Comparison of ENCODE assay signal across 8 cellular contexts in genomic region chr2:65429799-65430514, GRCh38. TPM values are rescaled to one million over a fixed set of nuclear protein-coding genes. Genes with fewer than 3 reads are reported as not detected.
A peak's percentile ranks its signal among the peaks of the same experiment; 100 is the strongest.
DNase-seq lines count a peak whose midpoint lies in the region; ATAC-seq, FAIRE-seq and TF ChIP-seq lines count a peak whose summit lies in the region.

No MANE protein-coding gene starts in this region.

- TF ChIP-seq CTCF in heart right ventricle (IDR thresholded peaks at IDR 0.05) (no peak), GM12878 (IDR thresholded peaks at IDR 0.05 in 2 of 3, conservative IDR thresholded peaks at IDR 0.05 in 1 of 3; ENCODE audit: control insufficient read depth in 2 of 3, extremely low read depth in 1 of 3, insufficient read depth in 1 of 3, low read depth in 3 of 3, low read length in 3 of 3) (no peak), uterus (IDR thresholded peaks at IDR 0.05) (no peak)

- BruUV-seq in GM12878 (replicated peaks; lab: Mats Ljungman, UMichigan) = TSS peak; percentile 38

- no peaks in the 10 kb centered on the region for H3K36me3 Mint-ChIP-seq in memory B cell

- RAD21 ChIA-PET in GM12878 (lab: Charles Lee; ENCODE audit: unreplicated experiment) = interaction anchor here (0.6 to 2.6 kb wide), 14 partner anchors 8 to 210 kb away, joined by 3 to 10 read pairs (median 4); no protein-coding TSS in a partner anchor

- POLR2A ChIA-PET in GM12878 (lab: Charles Lee) = interaction anchor here (0.9 to 2.3 kb wide), 7 partner anchors 8 to 47 kb away, joined by 3 to 9 read pairs (median 3); no protein-coding TSS in a partner anchor

- ATAC-seq in heart right ventricle (no peak), left cardiac atrium (no peak), GM12878 (no peak), memory B cell (ENCODE audit: low read depth) (no peak), GM21737 (IDR thresholded peaks at IDR 0.05; ENCODE audit: unreplicated experiment) (no peak)

- H3K4me2 ChIP-seq in GM12878 (ENCODE audit: control insufficient read depth, insufficient read depth) = peak overlapping the region; percentile 86

- H3K27ac Mint-ChIP-seq in memory B cell = no peak overlapping the region

- H3K27me3 ChIP-seq in heart right ventricle = no peaks in the 10 kb centered on the region
- no peaks in the 10 kb centered on the region for H3K27me3 ChIP-seq in GM12878 (replicated peaks in 1 of 2; ENCODE audit: control insufficient read depth in 2 of 2, insufficient read depth in 2 of 2, low read length in 1 of 2)
- no peaks in the 10 kb centered on the region for H3K27me3 ChIP-seq in uterus

- FAIRE-seq in GM12878 (lab: Jason Lieb, UNC) = no peak

- H3K27ac ChIP-seq in heart right ventricle = peak overlapping the region; percentile 82 to 98 (median 92)
- H3K27ac ChIP-seq in GM12878 (ENCODE audit: control insufficient read depth, insufficient read depth) = no peak overlapping the region
- peak overlapping the region; percentile 90 to 98 for H3K27ac ChIP-seq in uterus

- H4K20me1 ChIP-seq in GM12878 (ENCODE audit: control insufficient read depth, insufficient read depth) = no peaks in the 10 kb centered on the region

- in situ Hi-C loops in GM12878 (cut with MboI) = no loop called here

- peaks cover 7% of the 10 kb centered on the region for H3K27me3 Mint-ChIP-seq in memory B cell

- DNase-seq in heart right ventricle = peak in 1 of 2 donors; percentile 36
- DNase-seq in left cardiac atrium = no peak
- DNase-seq in GM12878 (ENCODE audit: low read depth, low spot score) = no peak
- DNase-seq in memory B cell (ENCODE audit: low spot score in 2 of 2) = no peak
- peak; percentile 18 to 20 for DNase-seq in uterus
- no peak for DNase-seq in GF-D8 (lab: John Stamatoyannopoulos, UW)
- no peak for DNase-seq in activated CD4-positive, CD25-positive, alpha-beta regulatory T cell (lab: John Stamatoyannopoulos, UW)

- TF ChIP-seq POLR2A in GM12878 (IDR thresholded peaks at IDR 0.05; ENCODE audit: low read depth, low read length) = no peak
- no peak for TF ChIP-seq POLR2A in uterus (IDR thresholded peaks at IDR 0.05)

- H3K79me2 ChIP-seq in GM12878 (ENCODE audit: control insufficient read depth, insufficient read depth, low read length) = no peaks in the 10 kb centered on the region

- H3K4me3 ChIP-seq in heart right ventricle = peak overlapping the region; percentile 85 to 98 (median 95)
- peak overlapping the region; percentile 80; the same call in 1 of the 2 replicates for H3K4me3 ChIP-seq in GM12878
- H3K4me3 ChIP-seq in uterus = peak overlapping the region; percentile 85 to 87

- H3K4me1 ChIP-seq in heart right ventricle = peaks cover 0 to 68% (median 32%) of the 10 kb centered on the region in 9 donors
- no peaks in the 10 kb centered on the region for H3K4me1 ChIP-seq in GM12878 (ENCODE audit: control insufficient read depth, insufficient read depth, low read length)
- H3K4me1 ChIP-seq in uterus = peaks cover 0 to 4% of the 10 kb centered on the region in 2 donors

- TF ChIP-seq EP300 in GM12878 (IDR thresholded peaks at IDR 0.05; ENCODE audit: borderline replicate concordance in 1 of 2, control insufficient read depth in 1 of 2, low read depth in 2 of 2, low read length in 2 of 2) = no peak

- H3K9me3 ChIP-seq in heart right ventricle = no peaks in the 10 kb centered on the region
- no peaks in the 10 kb centered on the region; the same call in 2 of the 3 replicates for H3K9me3 ChIP-seq in GM12878 (replicated peaks; ENCODE audit: control insufficient read depth, insufficient read depth, low read length)
- no peaks in the 10 kb centered on the region for H3K9me3 ChIP-seq in uterus

- SMC1A ChIA-PET in GM12878 (lab: Charles Lee; ENCODE audit: uncharacterized antibody, unreplicated experiment) = interaction anchor here (1.0 to 4.6 kb wide), 9 partner anchors 9 to 129 kb away, joined by 3 to 32 read pairs (median 7); no protein-coding TSS in a partner anchor

- no peak overlapping the region for H2AFZ ChIP-seq in GM12878 (ENCODE audit: control insufficient read depth, low read depth, low read length)

- H3K9ac ChIP-seq in GM12878 (ENCODE audit: control insufficient read depth, insufficient read depth, low read length) = no peak overlapping the region

- intact Hi-C loops in heart right ventricle (cut with DNase I) = loop anchor here in 9 of 10 donors (2.0 to 10.0 kb wide), 13 partner anchors 47 to 165 kb away; no protein-coding TSS in a partner anchor
- intact Hi-C loops in left cardiac atrium (cut with DNase I) = loop anchor here in 1 of 2 donors (10.0 kb wide), 1 partner anchor 125 kb away; no protein-coding TSS in a partner anchor
- intact Hi-C loops in GM12878 (cut with micrococcal nuclease; ENCODE audit: unreplicated experiment) = loop anchor here (1.0 to 10.0 kb wide), 3 partner anchors 42 to 365 kb away; no protein-coding TSS in a partner anchor
- intact Hi-C loops in uterus (cut with DNase I; ENCODE audit: low total_unique reads) = no loop called here

- no peaks in the 10 kb centered on the region for H3K9me3 Mint-ChIP-seq in memory B cell

- TF ChIP-seq RAD21 in GM12878 (IDR thresholded peaks at IDR 0.05; ENCODE audit: insufficient read depth, low read depth, low read length) = no peak

- 22 to 36% methylated on average over 16 of the region's 16 CpGs for WGBS in heart right ventricle, 2 donors
- 40% methylated on average over 16 of the region's 16 CpGs for WGBS in GM12878 (ENCODE audit: insufficient coverage, insufficient replicate concordance, low lambda C conversion rate, missing lambda C conversion rate)

- H3K4me3 Mint-ChIP-seq in memory B cell = peak overlapping the region; percentile 86

- no peaks in the 10 kb centered on the region for H3K36me3 ChIP-seq in heart right ventricle
- H3K36me3 ChIP-seq in GM12878 (ENCODE audit: control insufficient read depth in 2 of 2, insufficient read depth in 2 of 2, low read length in 1 of 2) = no peaks in the 10 kb centered on the region
- H3K36me3 ChIP-seq in uterus = no peaks in the 10 kb centered on the region

- CTCF ChIA-PET in GM12878 (lab: Yijun Ruan, JAX) = interaction anchor here (0.5 to 1.3 kb wide), 9 partner anchors 22 to 706 kb away, joined by 3 to 4 read pairs (median 3); no protein-coding TSS in a partner anchor

- H3K4me1 Mint-ChIP-seq in memory B cell = peaks cover 9% of the 10 kb centered on the region

TF ChIP-seq in GM12878, 131 proteins besides CTCF, POLR2A, EP300 and RAD21 (continues in another document):
- TF ChIP-seq E2F4 (IDR thresholded peaks at IDR 0.05; ENCODE audit: low read depth, low read length) = no peak
- no peak for TF ChIP-seq BACH1 (IDR thresholded peaks at IDR 0.05; ENCODE audit: borderline replicate concordance)
- no peak for TF ChIP-seq ASH2L (IDR thresholded peaks at IDR 0.05; ENCODE audit: borderline replicate concordance, low read depth)
- no peak for TF ChIP-seq ZNF274 (IDR thresholded peaks at IDR 0.05; ENCODE audit: insufficient read depth, insufficient read length)

RNA-seq across cellular contexts. Expression of gene SPRED2, which starts 2.4 kb away (rescaled TPM):
- 10 to 100 TPM; 13.5 to 20.7 (median 17.2) TPM for total RNA-seq in heart right ventricle
- polyA plus RNA-seq in heart right ventricle = 10 to 100 TPM; 10.2 to 10.4 TPM
- total RNA-seq in left cardiac atrium = 10 to 100 TPM; 19.8 to 26.4 TPM
- 22.4 and 22.8 TPM in 2 replicates for total RNA-seq in GM12878 (2013; cell fraction: nucleolus; rRNA removed)
- total RNA-seq in GM12878 (2014; rRNA removed) = 5.3 and 5.7 TPM in 2 replicates
- total RNA-seq in GM12878 (2014; rRNA removed; fragmentation: Illumina TruSeq; extraction: Trizol) = 6.7 and 6.8 TPM in 2 replicates
- 23.9 and 25.6 TPM in 2 replicates for total RNA-seq in GM12878 (2021)
- polyA plus RNA-seq in GM12878 (2011; ENCODE audit: low read depth) = 2.9 TPM
- polyA plus RNA-seq in GM12878 (2011; rRNA removed) = 9.2 and 10.0 TPM in 2 replicates
- polyA plus RNA-seq in GM12878 (2011; cell fraction: cytosol; rRNA removed) = 12.1 and 14.2 TPM in 2 replicates
- 15.3 and 17.6 TPM in 2 replicates for polyA plus RNA-seq in GM12878 (2011; cell fraction: nucleus; rRNA removed)
- polyA plus RNA-seq in GM12878 (2012) = 3.6 and 4.9 TPM in 2 replicates
- 16.2 and 17.6 TPM in 2 replicates for polyA plus RNA-seq in GM12878 (2014; fragmentation: Illumina TruSeq; extraction: Trizol)
- 1 to 10 TPM; 3.0 to 3.2 TPM for polyA plus RNA-seq in GM12878 (2014; fragmentation: Nextera tagmentation; extraction: Ambion mirVana)
- polyA plus RNA-seq in GM12878 (2014; rRNA removed) = 9.4 and 11.5 TPM in 2 replicates
- polyA plus RNA-seq in GM12878 (2016; fragmentation: Nextera tagmentation; extraction: Ambion mirVana) = 10 to 100 TPM; 10.9 to 11.8 TPM
- polyA minus RNA-seq in GM12878 (2011; rRNA and poly(A)+ RNA removed) = 10.8 and 11.3 TPM in 2 replicates
- 8.0 and 8.7 TPM in 2 replicates for polyA minus RNA-seq in GM12878 (2011; cell fraction: cytosol; rRNA and poly(A)+ RNA removed)
- polyA minus RNA-seq in GM12878 (2011; cell fraction: nucleus; rRNA and poly(A)+ RNA removed) = 5.2 and 10.3 TPM in 2 replicates
- total RNA-seq in uterus = 10 to 100 TPM; 15.6 to 63.0 (median 44.8) TPM

Comparison
In these comparisons a context has a peak if more than half of its experiments do, and no peak if none do; other contexts are left out.
1. DNase-seq: peak in uterus (2 of 2); none in left cardiac atrium (single experiment), GM12878 (single experiment), memory B cell (0 of 2), GF-D8 (single experiment) and activated CD4-positive, CD25-positive, alpha-beta regulatory T cell (0 of 4).
2. Peak in every context shown above with its lines, with median percentiles within 50 percentile points of each other: H3K4me3 ChIP-seq.